ENCODE assay signal across 12 cellular contexts in genomic region chr6:121770943-121771342, GRCh38.
A peak's percentile ranks its signal among the peaks of the same experiment; 100 is the strongest.
DNase-seq lines count a peak whose midpoint lies in the region; ATAC-seq and TF ChIP-seq lines count a peak whose summit lies in the region.
"Had no signal": no experiment of that assay in that cellular context is flagged by ENCODE, and none has a peak within 500 bp of the region (broad histone marks: within the 10 kb centered on the region; RNA-seq: fewer than 3 reads in every experiment).

No MANE protein-coding gene starts in this region.

- CTCF ChIA-PET in Caco-2 (lab: Charles Lee) = no interaction called here

- POLR2A ChIA-PET in Caco-2 (lab: Charles Lee) = no interaction called here

- TF ChIP-seq CTCF in Caco-2 (IDR thresholded peaks at IDR 0.05; ENCODE audit: insufficient read depth in 1 of 2, low read depth in 1 of 2, low read length in 1 of 2, severe bottlenecking in 1 of 2, unreplicated experiment in 1 of 2) = no peak

- no peaks in the 10 kb centered on the region for H3K27me3 Mint-ChIP-seq in stimulated activated naive CD8-positive, alpha-beta T cell treated with anti-CD3 and anti-CD28 coated beads, Interleukin-15, Interleukin-2, amounts not matched to agents 100 ng/mL and 50 ng/mL, for 24 hours
- H3K27me3 Mint-ChIP-seq in Caco-2 (ENCODE audit: insufficient read depth, unreplicated experiment) = no peaks in the 10 kb centered on the region

- H3K36me3 ChIP-seq in Caco-2 (ENCODE audit: control insufficient read depth, insufficient read depth, low read length) = no peaks in the 10 kb centered on the region
- H3K36me3 ChIP-seq: vagina had no signal

- no peaks in the 10 kb centered on the region for H3K36me3 Mint-ChIP-seq in activated naive CD4-positive, alpha-beta T cell treated with anti-CD3 and anti-CD28 coated beads, Interleukin-2, amount 50 U/mL, for 72 hours
- H3K36me3 Mint-ChIP-seq in stimulated activated naive CD8-positive, alpha-beta T cell treated with anti-CD3 and anti-CD28 coated beads, Interleukin-15, Interleukin-2, amounts not matched to agents 100 ng/mL and 50 ng/mL, for 24 hours (ENCODE audit: low read depth) = no peaks in the 10 kb centered on the region
- H3K36me3 Mint-ChIP-seq in Caco-2 (ENCODE audit: insufficient read depth, unreplicated experiment) = no peaks in the 10 kb centered on the region

- H3K9me3 Mint-ChIP-seq in activated naive CD4-positive, alpha-beta T cell treated with anti-CD3 and anti-CD28 coated beads, Interleukin-2, amount 50 U/mL, for 72 hours = no peaks in the 10 kb centered on the region
- no peaks in the 10 kb centered on the region for H3K9me3 Mint-ChIP-seq in stimulated activated naive CD8-positive, alpha-beta T cell treated with anti-CD3 and anti-CD28 coated beads, Interleukin-15, Interleukin-2, amounts not matched to agents 100 ng/mL and 50 ng/mL, for 24 hours
- no peaks in the 10 kb centered on the region for H3K9me3 Mint-ChIP-seq in Caco-2 (ENCODE audit: unreplicated experiment)
- H3K9me3 Mint-ChIP-seq: activated naive CD4-positive, alpha-beta T cell treated with anti-CD3 and anti-CD28 coated beads for 36 hours had no signal

- intact Hi-C loops in Caco-2 (cut with micrococcal nuclease; ENCODE audit: unreplicated experiment) = no loop called here

- no peak for DNase-seq in activated naive CD4-positive, alpha-beta T cell treated with anti-CD3 and anti-CD28 coated beads, Interleukin-2, amount 50 U/mL, for 72 hours (ENCODE audit: low spot score in 2 of 2)
- no peak for DNase-seq in activated naive CD4-positive, alpha-beta T cell treated with Interleukin-2 at 50 U/mL for 16 hours
- DNase-seq in RKO (ENCODE audit: low spot score) (peak; percentile 2), NCI-H1694 treated with DMSO at 0.1 percent for 48 hours (lab: John Stamatoyannopoulos, UW) (no peak), Caco-2 (no peak), NAMALWA (ENCODE audit: low spot score) (no peak)
- DNase-seq: activated naive CD4-positive, alpha-beta T cell treated with anti-CD3 and anti-CD28 coated beads for 36 hours; NCI-H187 had no signal

- no peaks in the 10 kb centered on the region for H3K4me1 ChIP-seq in Caco-2
- H3K4me1 ChIP-seq: parathyroid adenoma, vagina had no signal

- H3K9me3 ChIP-seq in Caco-2 = no peaks in the 10 kb centered on the region
- H3K9me3 ChIP-seq: vagina had no signal

- BruUV-seq in Caco-2 (replicated peaks; lab: Mats Ljungman, UMichigan) = no TSS peak

- peak; percentile 81 to 88 for ATAC-seq in activated naive CD4-positive, alpha-beta T cell treated with anti-CD3 and anti-CD28 coated beads, Interleukin-2, amount 50 U/mL, for 72 hours
- ATAC-seq in HG03064 (IDR thresholded peaks at IDR 0.05; ENCODE audit: low read depth, unreplicated experiment) = peak; percentile 52

- no peak overlapping the region for H3K4me3 Mint-ChIP-seq in stimulated activated naive CD8-positive, alpha-beta T cell treated with anti-CD3 and anti-CD28 coated beads, Interleukin-15, Interleukin-2, amounts not matched to agents 100 ng/mL and 50 ng/mL, for 24 hours
- H3K4me3 Mint-ChIP-seq in Caco-2 (ENCODE audit: unreplicated experiment) = no peak overlapping the region
- H3K4me3 Mint-ChIP-seq: activated naive CD4-positive, alpha-beta T cell treated with anti-CD3 and anti-CD28 coated beads for 36 hours had no signal

- H3K27me3 ChIP-seq in Caco-2 (replicated peaks; ENCODE audit: control insufficient read depth, insufficient read depth, low read length) = no peaks in the 10 kb centered on the region
- H3K27me3 ChIP-seq: vagina had no signal

- peaks cover 18% of the 10 kb centered on the region for H3K4me1 Mint-ChIP-seq in stimulated activated naive CD8-positive, alpha-beta T cell treated with anti-CD3 and anti-CD28 coated beads, Interleukin-15, Interleukin-2, amounts not matched to agents 100 ng/mL and 50 ng/mL, for 24 hours (ENCODE audit: low read depth)
- no peaks in the 10 kb centered on the region for H3K4me1 Mint-ChIP-seq in Caco-2 (ENCODE audit: low read depth, unreplicated experiment)

- H3K27ac Mint-ChIP-seq in activated naive CD4-positive, alpha-beta T cell treated with anti-CD3 and anti-CD28 coated beads, Interleukin-2, amount 50 U/mL, for 72 hours = no peak overlapping the region
- H3K27ac Mint-ChIP-seq in stimulated activated naive CD8-positive, alpha-beta T cell treated with anti-CD3 and anti-CD28 coated beads, Interleukin-15, Interleukin-2, amounts not matched to agents 100 ng/mL and 50 ng/mL, for 24 hours = peak overlapping the region; percentile 17
- no peak overlapping the region for H3K27ac Mint-ChIP-seq in Caco-2 (ENCODE audit: unreplicated experiment)
- H3K27ac Mint-ChIP-seq: activated naive CD4-positive, alpha-beta T cell treated with anti-CD3 and anti-CD28 coated beads for 36 hours had no signal

- no peak overlapping the region for H3K4me3 ChIP-seq in Caco-2 (ENCODE audit: low read depth, low read length)
- H3K4me3 ChIP-seq: vagina had no signal
